In the genomic region with DNA sequence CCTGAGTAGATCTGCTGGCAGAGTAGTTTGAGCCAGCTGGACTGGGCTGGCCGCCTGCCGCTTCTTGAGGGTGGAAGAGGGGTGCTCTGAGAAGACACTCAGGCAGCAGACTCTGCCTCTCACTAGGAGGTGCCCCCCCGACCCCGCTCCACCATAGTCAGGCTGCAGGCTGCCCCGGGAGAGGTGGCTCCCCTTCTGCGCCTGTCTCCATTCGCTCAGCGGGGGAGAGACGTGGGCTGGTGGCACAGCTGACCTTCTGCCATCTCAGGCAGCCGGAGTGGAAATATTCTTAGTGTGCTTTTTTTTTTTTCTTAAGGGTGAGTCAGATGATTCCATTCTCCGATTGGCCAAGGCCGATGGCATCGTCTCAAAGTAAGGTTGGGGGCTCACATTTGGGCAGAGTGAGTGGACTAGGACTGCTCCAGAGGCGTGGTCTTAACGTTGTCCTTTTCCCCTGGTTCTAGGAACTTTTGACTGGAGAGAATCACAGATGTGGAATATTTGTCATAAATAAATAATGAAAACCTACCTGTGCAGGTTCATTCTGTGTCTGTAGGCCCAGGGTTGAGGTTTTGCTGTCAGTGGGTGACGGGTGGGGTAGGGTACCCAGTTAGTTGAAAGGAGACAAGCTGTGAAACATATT, we compare ENCODE assay signal across 9 cellular contexts. TPM values are rescaled to one million over a fixed set of nuclear protein-coding genes. Genes with fewer than 3 reads are reported as not detected.
DNase-seq lines count a peak whose midpoint lies in the region; ATAC-seq and TF ChIP-seq lines count a peak whose summit lies in the region.
"Had no signal": no experiment of that assay in that cellular context is flagged by ENCODE, and none has a peak within 500 bp of the region (broad histone marks: within the 10 kb centered on the region; RNA-seq: fewer than 3 reads in every experiment).

No MANE protein-coding gene starts in this region.

- TF ChIP-seq CTCF in AG04450 (IDR thresholded peaks at IDR 0.05; ENCODE audit: low read depth, low read length), result no peak
- no peak for TF ChIP-seq CTCF in brain microvascular endothelial cell (IDR thresholded peaks at IDR 0.05; ENCODE audit: low read depth, low read length, missing control alignments)
- no peak for TF ChIP-seq CTCF in GM10266 (IDR thresholded peaks at IDR 0.05; ENCODE audit: control insufficient read depth, insufficient read depth, low read depth, missing control alignments)

- in situ Hi-C loops in brain microvascular endothelial cell (cut with HindIII; ENCODE audit: low pct_ligation_motif_present, low sequenced_read_pairs), result loop anchor here (25.0 kb wide), 1 partner anchor 101 kb away; no protein-coding TSS in a partner anchor

- H3K27me3 ChIP-seq in AG04450 (ENCODE audit: control insufficient read depth, insufficient read depth, low read length) (no peaks in the 10 kb centered on the region), brain microvascular endothelial cell (replicated peaks) (no peaks in the 10 kb centered on the region), mucosa of rectum (ENCODE audit: control insufficient read depth in 2 of 2, insufficient read depth in 2 of 2, low read length in 2 of 2) (no peaks in the 10 kb centered on the region)

- no peak overlapping the region for H3K27ac ChIP-seq in AG04450 (ENCODE audit: low read depth, low read length)
- peak overlapping the region; percentile 74 for H3K27ac ChIP-seq in brain microvascular endothelial cell
- peak overlapping the region in 1 of 2 donors; percentile 89 for H3K27ac ChIP-seq in mucosa of rectum (ENCODE audit: low read depth in 2 of 2, low read length in 2 of 2)

- POLR2A ChIA-PET in AG04450 (lab: Yijun Ruan, JAX), result no interaction called here

- peak overlapping the region; percentile 99 for H3K4me3 ChIP-seq in AG04450 (ENCODE audit: low read depth, low read length)
- peak overlapping the region; percentile 99 for H3K4me3 ChIP-seq in Jurkat, Clone E6-1 (ENCODE audit: low read length)
- peak overlapping the region; percentile 98 for H3K4me3 ChIP-seq in brain microvascular endothelial cell (ENCODE audit: low read depth, low read length)
- H3K4me3 ChIP-seq in mucosa of rectum (ENCODE audit: low read length in 2 of 2), result peak overlapping the region; percentile 95 to 97

- H3K4me1 ChIP-seq in mucosa of rectum (ENCODE audit: control insufficient read depth in 2 of 2, insufficient read depth in 2 of 2, low read length in 2 of 2), result peaks cover 16 to 25% of the 10 kb centered on the region in 2 donors

- H3K36me3 ChIP-seq in brain microvascular endothelial cell (replicated peaks), result peaks cover 23% of the 10 kb centered on the region
- peaks cover 13 to 30% of the 10 kb centered on the region in 2 donors for H3K36me3 ChIP-seq in mucosa of rectum (ENCODE audit: control insufficient read depth in 2 of 2, insufficient read depth in 2 of 2, low read length in 2 of 2)

- CTCF ChIA-PET in AG04450 (lab: Charles Lee), result interaction anchor here (1.0 kb wide), 1 partner anchor 228 kb away, joined by 3 read pairs; no protein-coding TSS in a partner anchor

- peak overlapping the region; percentile 85 to 86 for H3K9ac ChIP-seq in mucosa of rectum (ENCODE audit: low read depth in 1 of 2, low read length in 2 of 2)

- DNase-seq in AG04450 (ENCODE audit: low read depth, low spot score), result no peak
- no peak for DNase-seq in Jurkat, Clone E6-1 (ENCODE audit: low read depth, low spot score)
- DNase-seq in brain microvascular endothelial cell, result no peak
- no peak for DNase-seq in GM10266 (ENCODE audit: extremely low spot score)
- no peak for DNase-seq in pons (ENCODE audit: low spot score)
- DNase-seq: NCI-H2081 treated with DMSO at 0.1 percent for 48 hours had no signal

- no peak for ATAC-seq in HG02840 (IDR thresholded peaks at IDR 0.05; ENCODE audit: low FRiP score, unreplicated experiment)
- ATAC-seq in activated CD4-positive, CD25-positive, alpha-beta regulatory T cell treated with anti-CD3 and anti-CD28 coated beads, Interleukin-2, amount 50 U/mL, for 24 hours, result no peak

- no peaks in the 10 kb centered on the region for H3K9me3 ChIP-seq in AG04450 (ENCODE audit: control insufficient read depth, insufficient read depth, low read length)
- no peaks in the 10 kb centered on the region for H3K9me3 ChIP-seq in mucosa of rectum (ENCODE audit: control insufficient read depth in 2 of 2, low read length in 2 of 2)

RNA-seq across cellular contexts. Expression of a gene that starts 1.2 kb away (rescaled TPM):
- polyA plus RNA-seq in AG04450 (2011; rRNA removed), result 2,351 and 2,723 TPM in 2 replicates
- 571 and 680 TPM in 2 replicates for polyA minus RNA-seq in AG04450 (2011; rRNA and poly(A)+ RNA removed)
- 3,293 TPM for polyA plus RNA-seq in Jurkat, Clone E6-1 (2012; ENCODE audit: insufficient read depth, insufficient read length)

RNA-seq across cellular contexts. Expression of a gene that starts 19.0 kb away (rescaled TPM):
- 3.8 and 4.9 TPM in 2 replicates for polyA plus RNA-seq in AG04450 (2011; rRNA removed)
- 5.1 and 6.6 TPM in 2 replicates for polyA minus RNA-seq in AG04450 (2011; rRNA and poly(A)+ RNA removed)
- 17.4 TPM for polyA plus RNA-seq in Jurkat, Clone E6-1 (2012; ENCODE audit: insufficient read depth, insufficient read length)

RNA-seq across cellular contexts. Expression of a gene that starts 21.0 kb away (rescaled TPM):
- polyA plus RNA-seq in AG04450 (2011; rRNA removed), result 1.9 and 3.8 TPM in 2 replicates
- 2.8 and 3.5 TPM in 2 replicates for polyA minus RNA-seq in AG04450 (2011; rRNA and poly(A)+ RNA removed)
- 2.2 TPM for polyA plus RNA-seq in Jurkat, Clone E6-1 (2012; ENCODE audit: insufficient read depth, insufficient read length)

RNA-seq across cellular contexts. Expression of a gene that starts 39.2 kb away (rescaled TPM):
- not detected in 2 replicates for polyA plus RNA-seq in AG04450 (2011; rRNA removed)
- polyA minus RNA-seq in AG04450 (2011; rRNA and poly(A)+ RNA removed), result not detected in 2 replicates
- not detected for polyA plus RNA-seq in Jurkat, Clone E6-1 (2012; ENCODE audit: insufficient read depth, insufficient read length)
